ENCODE assay signal across 31 cellular contexts in genomic region chr5:89478856-89479255, GRCh38.
"Had no signal": no experiment of that assay in that cellular context is flagged by ENCODE, and none has a peak within 500 bp of the region (broad histone marks: within the 10 kb centered on the region; RNA-seq: fewer than 3 reads in every experiment).

No MANE protein-coding gene starts in this region.

- H3K36me3 Mint-ChIP-seq: activated naive CD4-positive, alpha-beta T cell treated with anti-CD3 and anti-CD28 coated beads, Interleukin-2, amount 50 U/mL, for 24 hours; activated naive CD8-positive, alpha-beta T cell treated with anti-CD3 and anti-CD28 coated beads for 36 hours had no signal

- H3K4me1 Mint-ChIP-seq: activated B cell treated with CpG ODN at 0.5 μM for 24 hours; activated naive CD4-positive, alpha-beta T cell treated with anti-CD3 and anti-CD28 coated beads, Interleukin-2, amount 50 U/mL, for 24 hours; activated naive CD8-positive, alpha-beta T cell treated with anti-CD3 and anti-CD28 coated beads for 36 hours; activated naive CD8-positive, alpha-beta T cell treated with anti-CD3 and anti-CD28 coated beads, Interleukin-2, amount 50 U/mL, for 24 hours; T-helper 17 cell had no signal

- H3K4me1 ChIP-seq: adrenal gland, body of pancreas, colonic mucosa, heart left ventricle had no signal

- H3K27me3 ChIP-seq: adrenal gland, colonic mucosa, heart left ventricle had no signal

- H3K4me3 Mint-ChIP-seq: activated B cell treated with CpG ODN at 0.5 μM for 24 hours; activated CD8-positive, alpha-beta T cell treated with anti-CD3 and anti-CD28 coated beads for 36 hours; activated naive CD4-positive, alpha-beta T cell treated with anti-CD3 and anti-CD28 coated beads for 36 hours; activated naive CD4-positive, alpha-beta T cell treated with anti-CD3 and anti-CD28 coated beads, Interleukin-2, amount 50 U/mL, for 24 hours; activated naive CD8-positive, alpha-beta T cell treated with anti-CD3 and anti-CD28 coated beads for 36 hours; activated naive CD8-positive, alpha-beta T cell treated with anti-CD3 and anti-CD28 coated beads, Interleukin-2, amount 50 U/mL, for 24 hours; activated T-helper 1 cell treated with anti-CD3 and anti-CD28 coated beads, Interleukin-12 subunit alpha, Interleukin-12 subunit beta, Interleukin-2, Interleukin-4 antibody, amounts not matched to agents 30 ng/mL and 10 ng/mL and 1 ng/mL, durations not matched to agents 14 hours and 24 hours and 36 hours; T-helper 17 cell; T-helper 2 cell treated with Interferon-gamma antibody and Interleukin-4, amounts not matched to agents 5 μg/mL and 100 μg/mL, for 36 hours had no signal

- DNase-seq: activated B cell treated with CpG ODN at 0.5 μM for 24 hours; activated CD4-positive, alpha-beta T cell treated with anti-CD3 and anti-CD28 coated beads for 48 hours; activated CD4-positive, alpha-beta T cell treated with anti-CD3 and anti-CD28 coated beads, Interleukin-2, amount 50 U/mL, for 1 hour; activated CD4-positive, alpha-beta T cell treated with anti-CD3 and anti-CD28 coated beads, Interleukin-2, amount 50 U/mL, for 48 hours; activated CD8-positive, alpha-beta memory T cell treated with anti-CD3 and anti-CD28 coated beads for 24 hours; activated CD8-positive, alpha-beta T cell treated with anti-CD3 and anti-CD28 coated beads for 36 hours; activated effector memory CD4-positive, alpha-beta T cell treated with anti-CD3 and anti-CD28 coated beads, Interleukin-2, amount 50 U/mL, for 16 hours; activated naive CD4-positive, alpha-beta T cell treated with anti-CD3 and anti-CD28 coated beads for 36 hours; activated naive CD8-positive, alpha-beta T cell treated with anti-CD3 and anti-CD28 coated beads for 36 hours; activated naive CD8-positive, alpha-beta T cell treated with anti-CD3 and anti-CD28 coated beads, Interleukin-2, amount 50 U/mL, for 24 hours; activated T-cell treated with anti-CD3 and anti-CD28 coated beads, Interleukin-2, amount 50 U/mL, for 1 hour; activated T-cell treated with anti-CD3 and anti-CD28 coated beads, Interleukin-2, amount 50 U/mL, for 48 hours; adrenal gland; amygdala; aorta; body of pancreas; caudate nucleus; colonic mucosa; effector CD8-positive, alpha-beta T cell; foreskin fibroblast; heart left ventricle; T-helper 17 cell; T1000; WERI-Rb-1 had no signal

- FAIRE-seq: frontal cortex had no signal

- H3K36me3 ChIP-seq: adrenal gland, colonic mucosa, heart left ventricle, WERI-Rb-1 had no signal

- H3K4me3 ChIP-seq: adrenal gland, body of pancreas, colonic mucosa, heart left ventricle had no signal

- H3K27me3 Mint-ChIP-seq: activated B cell treated with CpG ODN at 0.5 μM for 24 hours; activated CD8-positive, alpha-beta T cell treated with anti-CD3 and anti-CD28 coated beads for 36 hours; activated naive CD4-positive, alpha-beta T cell treated with anti-CD3 and anti-CD28 coated beads, Interleukin-2, amount 50 U/mL, for 24 hours; T-helper 17 cell had no signal

- H3K9me3 Mint-ChIP-seq: activated CD8-positive, alpha-beta T cell treated with anti-CD3 and anti-CD28 coated beads for 36 hours; activated naive CD8-positive, alpha-beta T cell treated with anti-CD3 and anti-CD28 coated beads for 36 hours; activated naive CD8-positive, alpha-beta T cell treated with anti-CD3 and anti-CD28 coated beads, Interleukin-2, amount 50 U/mL, for 24 hours; T-helper 2 cell treated with Interferon-gamma antibody and Interleukin-4, amounts not matched to agents 5 μg/mL and 100 μg/mL, for 36 hours had no signal

- ATAC-seq: activated CD4-positive, CD25-positive, alpha-beta regulatory T cell treated with anti-CD3 and anti-CD28 coated beads, Interleukin-2, amount 50 U/mL, for 24 hours; activated CD8-positive, alpha-beta T cell treated with anti-CD3 and anti-CD28 coated beads for 36 hours; activated naive CD8-positive, alpha-beta T cell treated with anti-CD3 and anti-CD28 coated beads, Interleukin-2, amount 50 U/mL, for 24 hours; body of pancreas; esophagus mucosa; heart left ventricle; T-helper 17 cell had no signal

- H3K9me3 ChIP-seq: adrenal gland, body of pancreas, colonic mucosa, heart left ventricle had no signal

- H3K27ac Mint-ChIP-seq: activated B cell treated with CpG ODN at 0.5 μM for 24 hours; activated CD8-positive, alpha-beta T cell treated with anti-CD3 and anti-CD28 coated beads for 36 hours; activated naive CD4-positive, alpha-beta T cell treated with anti-CD3 and anti-CD28 coated beads for 36 hours; activated naive CD4-positive, alpha-beta T cell treated with anti-CD3 and anti-CD28 coated beads, Interleukin-2, amount 50 U/mL, for 24 hours; activated naive CD8-positive, alpha-beta T cell treated with anti-CD3 and anti-CD28 coated beads for 36 hours; activated naive CD8-positive, alpha-beta T cell treated with anti-CD3 and anti-CD28 coated beads, Interleukin-2, amount 50 U/mL, for 24 hours; activated T-helper 1 cell treated with anti-CD3 and anti-CD28 coated beads, Interleukin-12 subunit alpha, Interleukin-12 subunit beta, Interleukin-2, Interleukin-4 antibody, amounts not matched to agents 30 ng/mL and 10 ng/mL and 1 ng/mL, durations not matched to agents 14 hours and 24 hours and 36 hours; activated T-helper 2 cell treated with anti-CD3 and anti-CD28 coated beads, Interferon-gamma antibody, Interleukin-2, Interleukin-4, amounts not matched to agents 10 μg/mL and 5 μg/mL and 100 μg/mL, durations not matched to agents 14 hours and 24 hours and 36 hours; T-helper 17 cell; T-helper 2 cell treated with Interferon-gamma antibody and Interleukin-4, amounts not matched to agents 5 μg/mL and 100 μg/mL, for 36 hours had no signal

- H3K27ac ChIP-seq: adrenal gland, body of pancreas, colonic mucosa, heart left ventricle, WERI-Rb-1 had no signal
